Comparison of ENCODE assay signal across 1 cellular context in genomic region chr7:132113536-132114409, GRCh38.
TF ChIP-seq lines count a peak whose summit lies in the region.

No MANE protein-coding gene starts in this region.

TF ChIP-seq in SK-N-SH, 30 proteins besides CTCF, POLR2A, EP300 and RAD21 (continued from another document):
- no peak for TF ChIP-seq USF1 (IDR thresholded peaks at IDR 0.05; ENCODE audit: borderline replicate concordance, low read depth)
- no peak for TF ChIP-seq FOSL2 (IDR thresholded peaks at IDR 0.05; ENCODE audit: borderline replicate concordance, low read depth)
- no peak for TF ChIP-seq SMC3 (IDR thresholded peaks at IDR 0.05; ENCODE audit: low read depth, low read length)
- no peak for TF ChIP-seq NFIC (IDR thresholded peaks at IDR 0.05; ENCODE audit: borderline replicate concordance)
- no peak for TF ChIP-seq RXRA (IDR thresholded peaks at IDR 0.05; ENCODE audit: borderline replicate concordance, low read depth)
- TF ChIP-seq YY1 (IDR thresholded peaks at IDR 0.05; ENCODE audit: low read depth) = no peak
- no peak for TF ChIP-seq GATA2 (CRISPR knock-in tag; IDR thresholded peaks at IDR 0.05)
- no peak for TF ChIP-seq EZH2phosphoT487 (IDR thresholded peaks at IDR 0.05; ENCODE audit: borderline replicate concordance, low read depth)
- no peak for TF ChIP-seq GABPA (IDR thresholded peaks at IDR 0.05; ENCODE audit: low read depth)
- no peak for TF ChIP-seq MXI1 (IDR thresholded peaks at IDR 0.05; ENCODE audit: low read depth, low read length)
- no peak for TF ChIP-seq FOXJ3 (CRISPR knock-in tag; IDR thresholded peaks at IDR 0.05)
- TF ChIP-seq REST (IDR thresholded peaks at IDR 0.05; ENCODE audit: low read depth, low read length) = no peak
- TF ChIP-seq RCOR1 (IDR thresholded peaks at IDR 0.05; ENCODE audit: low read length) = no peak
- no peak for TF ChIP-seq JUND (IDR thresholded peaks at IDR 0.05)
- TF ChIP-seq MAX (IDR thresholded peaks at IDR 0.05; ENCODE audit: low read depth) = no peak
